In genomic region chr14:61488417-61488816, GRCh38 we compare ENCODE assay signal across 1 cellular context.
TF ChIP-seq lines count a peak whose summit lies in the region.

No MANE protein-coding gene starts in this region.

TF ChIP-seq in A549, 52 proteins besides CTCF, POLR2A, EP300 and RAD21 (continued from another document):
- TF ChIP-seq RFX5 (IDR thresholded peaks at IDR 0.05) (no peak), HOXB5 (CRISPR knock-in tag; IDR thresholded peaks at IDR 0.05) (0 out of 2 replicates have a peak, but pooled peaks have one; percentile 52), ESRRA (IDR thresholded peaks at IDR 0.05; ENCODE audit: borderline replicate concordance, low read length) (no peak), CBX8 (IDR thresholded peaks at IDR 0.05) (no peak), TP53 (CRISPR knock-in tag; IDR thresholded peaks at IDR 0.05) (no peak)
